ENCODE assay signal across 8 cellular contexts in the genomic region with DNA sequence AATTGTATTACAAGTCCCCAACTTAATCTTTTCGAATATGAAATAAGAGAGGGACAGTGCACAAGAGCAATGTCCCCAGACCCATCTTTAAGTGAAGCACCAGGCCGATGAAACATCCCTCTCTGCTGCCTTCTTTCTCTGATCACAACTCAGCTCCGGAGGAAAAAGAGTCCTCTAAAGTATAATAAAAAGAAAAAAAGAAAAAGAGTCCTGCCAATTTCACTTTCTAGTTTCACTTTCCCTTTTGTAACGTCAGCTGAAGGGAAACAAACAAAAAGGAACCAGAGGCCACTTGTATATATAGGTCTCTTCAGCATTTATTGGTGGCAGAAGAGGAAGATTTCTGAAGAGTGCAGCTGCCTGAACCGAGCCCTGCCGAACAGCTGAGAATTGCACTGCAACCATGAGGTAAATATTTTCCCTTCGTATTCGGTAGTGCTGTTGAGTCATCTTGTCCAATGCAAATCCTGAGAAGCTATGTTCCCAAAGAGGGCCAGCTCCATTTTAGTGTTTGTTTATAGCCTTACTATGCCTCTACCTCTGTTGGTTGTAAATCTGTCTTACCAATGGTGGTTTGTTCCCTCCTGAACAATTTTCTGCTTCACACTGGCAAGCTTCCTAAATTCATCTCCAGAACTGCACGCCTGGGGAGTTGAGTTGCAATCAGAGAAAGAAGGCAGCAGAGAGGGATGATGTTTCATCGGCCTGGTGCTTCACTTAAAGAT. TPM values are rescaled to one million over a fixed set of nuclear protein-coding genes. Genes with fewer than 3 reads are reported as not detected.
DNase-seq lines count a peak whose midpoint lies in the region; ATAC-seq and TF ChIP-seq lines count a peak whose summit lies in the region.

A gene with protein sequence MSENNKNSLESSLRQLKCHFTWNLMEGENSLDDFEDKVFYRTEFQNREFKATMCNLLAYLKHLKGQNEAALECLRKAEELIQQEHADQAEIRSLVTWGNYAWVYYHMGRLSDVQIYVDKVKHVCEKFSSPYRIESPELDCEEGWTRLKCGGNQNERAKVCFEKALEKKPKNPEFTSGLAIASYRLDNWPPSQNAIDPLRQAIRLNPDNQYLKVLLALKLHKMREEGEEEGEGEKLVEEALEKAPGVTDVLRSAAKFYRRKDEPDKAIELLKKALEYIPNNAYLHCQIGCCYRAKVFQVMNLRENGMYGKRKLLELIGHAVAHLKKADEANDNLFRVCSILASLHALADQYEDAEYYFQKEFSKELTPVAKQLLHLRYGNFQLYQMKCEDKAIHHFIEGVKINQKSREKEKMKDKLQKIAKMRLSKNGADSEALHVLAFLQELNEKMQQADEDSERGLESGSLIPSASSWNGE (plus strand): TSS at position 326 of the 725 bp plus-strand sequence. CDS start 78 bp downstream, at position 404.

- DNase-seq in CD4-positive, alpha-beta T cell = peak in 6 of 10 experiments; percentile 11 to 50 (median 20)
- DNase-seq in NOMO-1 treated with DMSO at 0.1 percent for 48 hours (lab: John Stamatoyannopoulos, UW; ENCODE audit: unreplicated experiment) (peak; percentile 86), germinal center (ENCODE audit: low spot score) (peak; percentile 70), psoas muscle (no peak), cortex of kidney (lab: John Stamatoyannopoulos, UW) (no peak)
- peak; percentile 66 for DNase-seq in activated effector memory CD4-positive, alpha-beta T cell treated with anti-CD3 and anti-CD28 coated beads, Interleukin-2, amount 50 U/mL, for 16 hours

- peak within 1 kb of the TSS; percentile 70 for H3K4me3 ChIP-seq in psoas muscle

- no peaks in the 10 kb centered on the region for H3K36me3 ChIP-seq in psoas muscle (ENCODE audit: insufficient read depth in 1 of 2, low read depth in 1 of 2)

- peak within 1 kb of the TSS; percentile 78 for H3K27ac ChIP-seq in CD4-positive, alpha-beta T cell (ENCODE audit: low read depth, low read length)
- peak within 1 kb of the TSS; percentile 92 for H3K27ac ChIP-seq in psoas muscle

- POLR2A ChIA-PET in CD4-positive, alpha-beta T cell (lab: Charles Lee) = interaction anchor here (0.6 to 3.7 kb wide), 28 partner anchors 11 to 1484 kb away, joined by 3 to 55 read pairs (median 4); a partner anchor contains a TSS

- H3K27me3 Mint-ChIP-seq in CD4-positive, alpha-beta T cell = no peaks in the 10 kb centered on the region

- intact Hi-C loops in CD4-positive, alpha-beta T cell (cut with DNase I, micrococcal nuclease) = loop anchor here (2.0 to 5.0 kb wide), 6 partner anchors 50 to 121 kb away; a partner anchor contains a TSS
- intact Hi-C loops in psoas muscle (cut with DNase I) = loop anchor here in 1 of 2 donors (2.0 kb wide), 1 partner anchor 27 kb away; no protein-coding TSS in a partner anchor

- peak within 1 kb of the TSS; percentile 93 for H3K4me3 Mint-ChIP-seq in CD4-positive, alpha-beta T cell

- peaks cover 58% of the 10 kb centered on the region for H3K4me1 Mint-ChIP-seq in CD4-positive, alpha-beta T cell (ENCODE audit: low read depth)

- peaks cover 5% of the 10 kb centered on the region for H3K9me3 ChIP-seq in CD4-positive, alpha-beta T cell (ENCODE audit: control insufficient read depth, low read length)
- no peaks in the 10 kb centered on the region for H3K9me3 ChIP-seq in psoas muscle

- peaks cover 52% of the 10 kb centered on the region for H3K36me3 Mint-ChIP-seq in CD4-positive, alpha-beta T cell (ENCODE audit: low read depth)

- peak; percentile 78 for ATAC-seq in CD4-positive, alpha-beta T cell (ENCODE audit: poor library complexity)
- ATAC-seq in GM19035 (IDR thresholded peaks at IDR 0.05; ENCODE audit: unreplicated experiment) (peak; percentile 72), HG03159 (IDR thresholded peaks at IDR 0.05; ENCODE audit: unreplicated experiment) (peak; percentile 73), psoas muscle (peak; percentile 79 to 94 (median 89))

- 1% methylated on average over 10 of the region's 10 CpGs for WGBS in psoas muscle, 3 donors

- peaks cover 24% of the 10 kb centered on the region for H3K4me1 ChIP-seq in psoas muscle

- peaks cover 9% of the 10 kb centered on the region for H3K9me3 Mint-ChIP-seq in CD4-positive, alpha-beta T cell

- no peaks in the 10 kb centered on the region for H3K27me3 ChIP-seq in CD4-positive, alpha-beta T cell (ENCODE audit: control insufficient read depth, insufficient read depth, low read length)
- no peaks in the 10 kb centered on the region for H3K27me3 ChIP-seq in psoas muscle (ENCODE audit: insufficient read depth in 3 of 3, low read length in 2 of 3)

- CTCF ChIA-PET in CD4-positive, alpha-beta T cell (lab: Charles Lee) = interaction anchor here (1.2 to 1.7 kb wide), 3 partner anchors 36 to 68 kb away, joined by 3 to 6 read pairs (median 4); no protein-coding TSS in a partner anchor

- TF ChIP-seq CTCF in CD4-positive, alpha-beta T cell (IDR thresholded peaks at IDR 0.05) = no peak
- TF ChIP-seq CTCF in psoas muscle (IDR thresholded peaks at IDR 0.05) = no peak

- H3K27ac Mint-ChIP-seq in CD4-positive, alpha-beta T cell = peak within 1 kb of the TSS; percentile 99

RNA-seq across cellular contexts. Expression of the gene that starts here (rescaled TPM):
- total RNA-seq in CD4-positive, alpha-beta T cell = 10 to 100 TPM; 36.9 to 38.9 TPM
- total RNA-seq in psoas muscle = 1 to 10 TPM; 1.2 to 4.2 (median 1.6) TPM
- 1 to 10 TPM; 1.2 to 1.4 (median 1.3) TPM for polyA plus RNA-seq in psoas muscle

Comparison
In these comparisons a context has a peak if more than half of its experiments do, and no peak if none do; other contexts are left out.
1. RNA of the gene that starts here (total RNA-seq): 36.9 to 38.9 TPM in CD4-positive, alpha-beta T cell; 1.2 to 4.2 TPM in psoas muscle; every median in the first group is over 4 times any median in the second.
2. DNase-seq: peak in CD4-positive, alpha-beta T cell (6 of 10), NOMO-1 treated with DMSO at 0.1 percent for 48 hours (single experiment), activated effector memory CD4-positive, alpha-beta T cell treated with anti-CD3 and anti-CD28 coated beads, Interleukin-2, amount 50 U/mL, for 16 hours (single experiment) and germinal center (single experiment); none in psoas muscle (0 of 2) and cortex of kidney (single experiment).
3. Peak in every context shown above with its lines, with median percentiles within 50 percentile points of each other: ATAC-seq.